20 cellular contexts compared by ENCODE assay signal in genomic region chr6:125094563-125094962, GRCh38. TPM values are rescaled to one million over a fixed set of nuclear protein-coding genes. Genes with fewer than 3 reads are reported as not detected.
DNase-seq lines count a peak whose midpoint lies in the region; ATAC-seq and TF ChIP-seq lines count a peak whose summit lies in the region.
"Had no signal": no experiment of that assay in that cellular context is flagged by ENCODE, and none has a peak within 500 bp of the region (broad histone marks: within the 10 kb centered on the region; RNA-seq: fewer than 3 reads in every experiment).

No MANE protein-coding gene starts in this region.

- no peak overlapping the region for H3K4me3 ChIP-seq in HEK293 (ENCODE audit: low read depth, low read length)
- H3K4me3 ChIP-seq: esophagus squamous epithelium, psoas muscle had no signal

- H3K27me3 Mint-ChIP-seq in neural crest cell (ENCODE audit: low read depth) (no peaks in the 10 kb centered on the region), WTC11 (ENCODE audit: low read depth) (peaks cover 16% of the 10 kb centered on the region)

- CTCF ChIA-PET in HEK293 (lab: Yijun Ruan, JAX) = interaction anchor here (0.6 to 0.7 kb wide), 4 partner anchors 16 to 630 kb away, joined by 3 to 4 read pairs (median 4); no protein-coding TSS in a partner anchor
- CTCF ChIA-PET in WTC11 (lab: Charles Lee) = no interaction called here

- no peaks in the 10 kb centered on the region for H3K36me3 Mint-ChIP-seq in neural crest cell (ENCODE audit: low read depth)
- no peaks in the 10 kb centered on the region for H3K36me3 Mint-ChIP-seq in WTC11
- H3K36me3 Mint-ChIP-seq: activated CD4-positive, alpha-beta memory T cell treated with anti-CD3 and anti-CD28 coated beads for 36 hours; activated naive CD4-positive, alpha-beta T cell treated with anti-CD3 and anti-CD28 coated beads, Interleukin-2, amount 10 ng/mL, durations not matched to agents 7 days and 5 days had no signal

- H3K4me3 Mint-ChIP-seq in neural crest cell (no peak overlapping the region), WTC11 (no peak overlapping the region)
- H3K4me3 Mint-ChIP-seq: activated CD4-positive, alpha-beta memory T cell treated with anti-CD3 and anti-CD28 coated beads for 36 hours; activated naive CD4-positive, alpha-beta T cell treated with anti-CD3 and anti-CD28 coated beads, Interleukin-2, amount 10 ng/mL, durations not matched to agents 7 days and 5 days; B cell had no signal

- H3K27ac ChIP-seq in HEK293 (ENCODE audit: extremely low read depth, low read depth, low read length) (no peak overlapping the region), epithelial cell of prostate (peak overlapping the region; percentile 60)
- H3K27ac ChIP-seq: psoas muscle had no signal

- H3K9me3 Mint-ChIP-seq in neural crest cell (no peaks in the 10 kb centered on the region), WTC11 (no peaks in the 10 kb centered on the region)
- H3K9me3 Mint-ChIP-seq: activated CD4-positive, alpha-beta memory T cell treated with anti-CD3 and anti-CD28 coated beads for 36 hours; activated naive CD4-positive, alpha-beta T cell treated with anti-CD3 and anti-CD28 coated beads, Interleukin-2, amount 10 ng/mL, durations not matched to agents 7 days and 5 days had no signal

- ATAC-seq in WTC11 = no peak
- ATAC-seq: psoas muscle had no signal

- no peak for TF ChIP-seq CTCF in HEK293 (tag by site-specific recombination; IDR thresholded peaks at IDR 0.05)
- TF ChIP-seq CTCF in neural crest cell (conservative IDR thresholded peaks at IDR 0.05) = no peak
- no peak for TF ChIP-seq CTCF in WTC11 (IDR thresholded peaks at IDR 0.05)

- H3K27ac Mint-ChIP-seq in neural crest cell (ENCODE audit: unreplicated experiment) (peak overlapping the region; percentile 1), WTC11 (no peak overlapping the region)
- H3K27ac Mint-ChIP-seq: activated CD4-positive, alpha-beta memory T cell treated with anti-CD3 and anti-CD28 coated beads for 36 hours; activated naive CD4-positive, alpha-beta T cell treated with anti-CD3 and anti-CD28 coated beads, Interleukin-2, amount 10 ng/mL, durations not matched to agents 7 days and 5 days; B cell had no signal

- H3K36me3 ChIP-seq in HEK293 (ENCODE audit: control insufficient read depth in 2 of 2, insufficient read depth in 1 of 2, low read length in 2 of 2) = no peaks in the 10 kb centered on the region
- H3K36me3 ChIP-seq: esophagus squamous epithelium had no signal

- no peaks in the 10 kb centered on the region for H3K9me3 ChIP-seq in HEK293 (ENCODE audit: control insufficient read depth, insufficient read depth, low read depth, low read length)
- H3K9me3 ChIP-seq: esophagus squamous epithelium, psoas muscle had no signal

- H3K4me1 ChIP-seq in HEK293 (ENCODE audit: control insufficient read depth, insufficient read depth, low read length) = peaks cover 3% of the 10 kb centered on the region
- H3K4me1 ChIP-seq: psoas muscle had no signal

- POLR2A ChIA-PET in HEK293 (lab: Yijun Ruan, JAX) (interaction anchor here (0.7 kb wide), 1 partner anchor 171 kb away, joined by 6 read pairs; no protein-coding TSS in a partner anchor), WTC11 (lab: Charles Lee) (no interaction called here)

- H3K4me1 Mint-ChIP-seq in neural crest cell (peaks cover 10% of the 10 kb centered on the region), WTC11 (peaks cover 4% of the 10 kb centered on the region)
- H3K4me1 Mint-ChIP-seq: activated naive CD4-positive, alpha-beta T cell treated with anti-CD3 and anti-CD28 coated beads, Interleukin-2, amount 10 ng/mL, durations not matched to agents 7 days and 5 days had no signal

- peak; percentile 29 for DNase-seq in RPMI7951 (ENCODE audit: low read depth)
- no peak for DNase-seq in epithelial cell of prostate (ENCODE audit: low read depth, low spot score)
- DNase-seq in neural crest cell (ENCODE audit: low read depth, low spot score) = no peak
- DNase-seq in C1 segment of cervical spinal cord (lab: John Stamatoyannopoulos, UW) = no peak
- DNase-seq in WTC11 (ENCODE audit: low spot score) = no peak
- DNase-seq in DMS79 (lab: John Stamatoyannopoulos, UW) = no peak
- DNase-seq: activated CD4-positive, alpha-beta memory T cell treated with anti-CD3 and anti-CD28 coated beads for 36 hours; activated naive CD4-positive, alpha-beta T cell treated with anti-CD3 and anti-CD28 coated beads, Interleukin-2, amount 10 ng/mL, durations not matched to agents 7 days and 5 days; esophagus squamous epithelium; hypothalamus; KG1; kidney glomerular epithelial cell; mesendoderm; NCI-H1417; NCI-H2171 treated with DMSO at 0.1 percent for 48 hours; NK-92 treated with Interleukin-12 subunit alpha and Interleukin-12 subunit beta, amount 100 ng/mL, for 24 hours; psoas muscle; RPMI8226 had no signal

TF ChIP-seq in HEK293, 187 proteins besides CTCF, POLR2A, EP300 and RAD21:
- TF ChIP-seq ZNF549 (tag by site-specific recombination; IDR thresholded peaks at IDR 0.05) = no peak
- no peak for TF ChIP-seq ZNF37A (tag by site-specific recombination; IDR thresholded peaks at IDR 0.05)
- peak; percentile 65 for TF ChIP-seq PRDM10 (tag by site-specific recombination; IDR thresholded peaks at IDR 0.05)
- TF ChIP-seq KLF16 (tag by site-specific recombination; IDR thresholded peaks at IDR 0.05) = 0 out of 2 replicates have a peak, but pooled peaks have one; percentile 27
- TF ChIP-seq KLF10 (tag by site-specific recombination; IDR thresholded peaks at IDR 0.05) = peak; percentile 25; the same call in 1 of the 2 replicates
- TF ChIP-seq ZSCAN23 (tag by site-specific recombination; IDR thresholded peaks at IDR 0.05) = no peak

TF ChIP-seq in WTC11, 78 proteins besides CTCF, POLR2A, EP300 and RAD21:
- TF ChIP-seq SOX15 (CRISPR knock-in tag; IDR thresholded peaks at IDR 0.05) (no peak), FOXK1 (CRISPR knock-in tag; IDR thresholded peaks at IDR 0.05) (no peak), ZNF425 (CRISPR knock-in tag; conservative IDR thresholded peaks at IDR 0.05) (no peak), PREB (CRISPR knock-in tag; IDR thresholded peaks at IDR 0.05; ENCODE audit: borderline replicate concordance) (no peak), E2F4 (CRISPR knock-in tag; IDR thresholded peaks at IDR 0.05; ENCODE audit: borderline replicate concordance, low read depth) (no peak)

RNA-seq across cellular contexts. Expression of gene TPD52L1, which starts 59.0 kb away (rescaled TPM):
- 16.8 and 17.4 TPM in 2 replicates for total RNA-seq in RPMI7951 (2014; rRNA removed; shearing (Covaris generic))
- total RNA-seq in neural crest cell = 2.9 and 3.6 TPM in 2 replicates
- 12.4 to 17.7 TPM (median 15.0 TPM) in 3 replicates for total RNA-seq in WTC11 (2021)
- total RNA-seq: B cell had no signal
